ENCODE assay signal across 16 cellular contexts in genomic region chr10:74930962-74931361, GRCh38.
A peak's percentile ranks its signal among the peaks of the same experiment; 100 is the strongest.
DNase-seq lines count a peak whose midpoint lies in the region; ATAC-seq and TF ChIP-seq lines count a peak whose summit lies in the region.
"Had no signal": no experiment of that assay in that cellular context is flagged by ENCODE, and none has a peak within 500 bp of the region (broad histone marks: within the 10 kb centered on the region; RNA-seq: fewer than 3 reads in every experiment).

No MANE protein-coding gene starts in this region.

- no peaks in the 10 kb centered on the region for H3K9me3 Mint-ChIP-seq in neural progenitor cell
- H3K9me3 Mint-ChIP-seq: activated B cell treated with CpG ODN at 0.5 μM for 24 hours; naive thymus-derived CD4-positive, alpha-beta T cell had no signal

- no peaks in the 10 kb centered on the region for H3K36me3 Mint-ChIP-seq in neural progenitor cell

- no peak for ATAC-seq in HG02981 (IDR thresholded peaks at IDR 0.05; ENCODE audit: unreplicated experiment)
- ATAC-seq: naive thymus-derived CD4-positive, alpha-beta T cell had no signal

- peak; percentile 27 for DNase-seq in DMS 273 (lab: John Stamatoyannopoulos, UW; ENCODE audit: unreplicated experiment)
- DNase-seq in NCI-H1436 (lab: John Stamatoyannopoulos, UW) = peak; percentile 13
- peak; percentile 28 for DNase-seq in neural progenitor cell (ENCODE audit: low spot score)
- no peak for DNase-seq in HCEC 1CT
- no peak for DNase-seq in hepatocyte (ENCODE audit: low spot score)
- no peak for DNase-seq in tibial nerve (ENCODE audit: low spot score in 2 of 2)
- DNase-seq: activated B cell treated with CpG ODN at 0.5 μM for 24 hours; left ventricle myocardium inferior; naive thymus-derived CD4-positive, alpha-beta T cell; NCI-H526 treated with DMSO at 0.1 percent for 48 hours; stimulated activated CD4-positive, alpha-beta T cell treated with anti-CD3 and anti-CD28 coated beads, Interleukin-1b, Interleukin-23, amount 100 ng/mL, for 48 hours; stimulated activated CD8-positive, alpha-beta memory T cell treated with anti-CD3 and anti-CD28 coated beads, Interleukin-4, amount 100 ng/mL, for 48 hours had no signal

- H3K9me2 ChIP-seq in hepatocyte (replicated peaks; ENCODE audit: insufficient read depth) = no peaks in the 10 kb centered on the region

- no peak overlapping the region for H2AFZ ChIP-seq in neural progenitor cell (replicated peaks)
- no peak overlapping the region for H2AFZ ChIP-seq in hepatocyte

- H3K4me1 Mint-ChIP-seq in neural progenitor cell = peaks cover 17% of the 10 kb centered on the region

- H3K27ac Mint-ChIP-seq in neural progenitor cell = no peak overlapping the region
- H3K27ac Mint-ChIP-seq: activated B cell treated with CpG ODN at 0.5 μM for 24 hours had no signal

- peaks cover 5% of the 10 kb centered on the region for H3F3A ChIP-seq in neural progenitor cell (ENCODE audit: low read depth)

- no peak for TF ChIP-seq POLR2A in tibial nerve (IDR thresholded peaks at IDR 0.05)

- H3K9ac ChIP-seq in neural progenitor cell = no peak overlapping the region

- peak overlapping the region; percentile 60 for H3K4me2 ChIP-seq in neural progenitor cell
- no peak overlapping the region for H3K4me2 ChIP-seq in hepatocyte

- H3K27me3 Mint-ChIP-seq in neural progenitor cell (ENCODE audit: insufficient read depth, low read depth) = peaks cover 4% of the 10 kb centered on the region
- H3K27me3 Mint-ChIP-seq: activated B cell treated with CpG ODN at 0.5 μM for 24 hours; naive thymus-derived CD4-positive, alpha-beta T cell had no signal

- H3K36me3 ChIP-seq in ectodermal cell (ENCODE audit: control insufficient read depth, insufficient read depth, low read length) = no peaks in the 10 kb centered on the region
- no peaks in the 10 kb centered on the region for H3K36me3 ChIP-seq in neural progenitor cell
- no peaks in the 10 kb centered on the region for H3K36me3 ChIP-seq in hepatocyte (replicated peaks; ENCODE audit: insufficient read depth, low read depth)
- no peaks in the 10 kb centered on the region for H3K36me3 ChIP-seq in tibial nerve
- H3K36me3 ChIP-seq: left ventricle myocardium inferior, right atrium auricular region had no signal

- H4K20me1 ChIP-seq in neural progenitor cell (ENCODE audit: low read depth) (no peaks in the 10 kb centered on the region), hepatocyte (ENCODE audit: insufficient read depth, poor library complexity, severe bottlenecking) (peaks cover 37% of the 10 kb centered on the region)

- TF ChIP-seq EP300 in tibial nerve (IDR thresholded peaks at IDR 0.05) = no peak

- peak overlapping the region; percentile 8 for H3K27ac ChIP-seq in ectodermal cell (ENCODE audit: insufficient read depth, low read depth, low read length, poor library complexity, severe bottlenecking)
- H3K27ac ChIP-seq in neural progenitor cell = peak overlapping the region; percentile 27
- H3K27ac ChIP-seq in hepatocyte = no peak overlapping the region
- H3K27ac ChIP-seq in tibial nerve = peak overlapping the region in 2 of 4 donors; percentile 7 to 37
- H3K27ac ChIP-seq: left ventricle myocardium inferior, right atrium auricular region, RWPE1 had no signal

- no peak overlapping the region for H3K4me3 Mint-ChIP-seq in neural progenitor cell
- H3K4me3 Mint-ChIP-seq: activated B cell treated with CpG ODN at 0.5 μM for 24 hours; naive thymus-derived CD4-positive, alpha-beta T cell had no signal

- H3K9me3 ChIP-seq in ectodermal cell (ENCODE audit: control insufficient read depth, low read length) (no peaks in the 10 kb centered on the region), neural progenitor cell (ENCODE audit: low read depth) (no peaks in the 10 kb centered on the region), hepatocyte (ENCODE audit: low read depth) (no peaks in the 10 kb centered on the region), tibial nerve (no peaks in the 10 kb centered on the region)
- H3K9me3 ChIP-seq: left ventricle myocardium inferior, right atrium auricular region had no signal

- WGBS in ectodermal cell, 2 experiments = 53 to 69% methylated on average over 3 of the region's 3 CpGs
- WGBS in hepatocyte (ENCODE audit: low lambda C conversion rate, missing lambda C conversion rate) = 79% methylated on average over 3 of the region's 3 CpGs
- 57 to 61% methylated on average over 3 of the region's 3 CpGs for WGBS in tibial nerve, 2 donors

- H3K27me3 ChIP-seq in ectodermal cell (ENCODE audit: control insufficient read depth, insufficient read depth, low read length, poor library complexity, severe bottlenecking) (no peaks in the 10 kb centered on the region), neural progenitor cell (no peaks in the 10 kb centered on the region), hepatocyte (no peaks in the 10 kb centered on the region), tibial nerve (no peaks in the 10 kb centered on the region)
- H3K27me3 ChIP-seq: right atrium auricular region had no signal

- H3K79me2 ChIP-seq in neural progenitor cell (ENCODE audit: low read depth) (peaks cover 47% of the 10 kb centered on the region), hepatocyte (peaks cover 96% of the 10 kb centered on the region)

- TF ChIP-seq CTCF in neural progenitor cell (IDR thresholded peaks at IDR 0.05) (no peak), hepatocyte (IDR thresholded peaks at IDR 0.05; ENCODE audit: poor library complexity) (no peak), tibial nerve (IDR thresholded peaks at IDR 0.05) (no peak)

- H3K4me3 ChIP-seq in ectodermal cell (ENCODE audit: insufficient read depth, low read depth, low read length) = no peak overlapping the region
- H3K4me3 ChIP-seq in neural progenitor cell = no peak overlapping the region
- no peak overlapping the region for H3K4me3 ChIP-seq in hepatocyte
- H3K4me3 ChIP-seq in tibial nerve = no peak overlapping the region
- H3K4me3 ChIP-seq: left ventricle myocardium inferior, right atrium auricular region had no signal

- H3K4me1 ChIP-seq in ectodermal cell (ENCODE audit: control insufficient read depth, insufficient read depth, low read length) = peaks cover 9% of the 10 kb centered on the region
- peaks cover 28% of the 10 kb centered on the region for H3K4me1 ChIP-seq in neural progenitor cell
- H3K4me1 ChIP-seq in hepatocyte (ENCODE audit: insufficient read depth) = peaks cover 15% of the 10 kb centered on the region
- peaks cover 0 to 67% (median 26%) of the 10 kb centered on the region in 4 donors for H3K4me1 ChIP-seq in tibial nerve

Comparison
In these comparisons a context has a peak if more than half of its experiments do, and no peak if none do; other contexts are left out.
1. DNase-seq: peak in DMS 273 (single experiment), NCI-H1436 (single experiment) and neural progenitor cell (single experiment); none in HCEC 1CT (single experiment), hepatocyte (single experiment) and tibial nerve (0 of 2).